Comparison of ENCODE assay signal across 1 cellular context in genomic region chr7:115004121-115004520, GRCh38.
TF ChIP-seq lines count a peak whose summit lies in the region.

No MANE protein-coding gene starts in this region.

TF ChIP-seq in GM12878, 131 proteins besides CTCF, POLR2A, EP300 and RAD21 (continued from another document):
- TF ChIP-seq, protein P1, sequence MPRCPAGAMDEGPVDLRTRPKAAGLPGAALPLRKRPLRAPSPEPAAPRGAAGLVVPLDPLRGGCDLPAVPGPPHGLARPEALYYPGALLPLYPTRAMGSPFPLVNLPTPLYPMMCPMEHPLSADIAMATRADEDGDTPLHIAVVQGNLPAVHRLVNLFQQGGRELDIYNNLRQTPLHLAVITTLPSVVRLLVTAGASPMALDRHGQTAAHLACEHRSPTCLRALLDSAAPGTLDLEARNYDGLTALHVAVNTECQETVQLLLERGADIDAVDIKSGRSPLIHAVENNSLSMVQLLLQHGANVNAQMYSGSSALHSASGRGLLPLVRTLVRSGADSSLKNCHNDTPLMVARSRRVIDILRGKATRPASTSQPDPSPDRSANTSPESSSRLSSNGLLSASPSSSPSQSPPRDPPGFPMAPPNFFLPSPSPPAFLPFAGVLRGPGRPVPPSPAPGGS (IDR thresholded peaks at IDR 0.05; ENCODE audit: borderline replicate concordance, insufficient read depth, low read depth, low read length, poor library complexity, severe bottlenecking): peak; percentile 57
